ENCODE assay signal across 3 cellular contexts in the genomic region with DNA sequence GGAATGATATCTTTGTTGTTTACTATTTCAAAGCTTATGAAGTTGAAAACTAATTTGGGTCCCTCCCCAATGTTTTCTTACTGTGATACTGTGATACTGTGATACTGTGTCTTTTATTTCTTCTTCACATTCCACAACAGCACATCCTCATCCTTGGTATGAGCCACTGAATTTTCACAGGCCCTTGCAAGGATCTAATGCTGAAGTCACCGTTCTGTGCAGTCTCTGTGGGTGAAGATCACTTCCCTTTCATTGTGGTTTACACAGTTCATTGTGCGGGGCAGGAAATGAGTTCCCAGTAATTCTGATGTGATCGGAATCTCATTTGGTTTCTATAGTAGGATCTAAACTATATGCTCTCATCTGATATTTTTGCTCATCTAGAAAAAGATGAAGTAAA.
A peak's percentile ranks its signal among the peaks of the same experiment; 100 is the strongest.
TF ChIP-seq lines count a peak whose summit lies in the region.

No MANE protein-coding gene starts in this region.

TF ChIP-seq in SK-N-SH, 30 proteins besides CTCF, POLR2A, EP300 and RAD21:
- TF ChIP-seq TEAD4 (IDR thresholded peaks at IDR 0.05; ENCODE audit: borderline replicate concordance, insufficient read depth) (no peak), JUND (IDR thresholded peaks at IDR 0.05) (no peak), GABPA (IDR thresholded peaks at IDR 0.05; ENCODE audit: low read depth) (no peak), FOXM1 (IDR thresholded peaks at IDR 0.05; ENCODE audit: low read depth) (no peak), SMC3 (IDR thresholded peaks at IDR 0.05; ENCODE audit: low read depth, low read length) (no peak), CHD2 (IDR thresholded peaks at IDR 0.05; ENCODE audit: low read length, partially characterized antibody) (no peak), MXI1 (IDR thresholded peaks at IDR 0.05; ENCODE audit: low read depth, low read length) (no peak), NRF1 (IDR thresholded peaks at IDR 0.05; ENCODE audit: low read depth, low read length) (no peak), YY1 (IDR thresholded peaks at IDR 0.05; ENCODE audit: low read depth) (no peak), POLR2AphosphoS5 (IDR thresholded peaks at IDR 0.05; ENCODE audit: low read depth, low read length) (no peak), EZH2phosphoT487 (IDR thresholded peaks at IDR 0.05; ENCODE audit: borderline replicate concordance, low read depth) (no peak), MEF2A (IDR thresholded peaks at IDR 0.05; ENCODE audit: borderline replicate concordance, low read depth) (no peak)
- TF ChIP-seq, protein P1, sequence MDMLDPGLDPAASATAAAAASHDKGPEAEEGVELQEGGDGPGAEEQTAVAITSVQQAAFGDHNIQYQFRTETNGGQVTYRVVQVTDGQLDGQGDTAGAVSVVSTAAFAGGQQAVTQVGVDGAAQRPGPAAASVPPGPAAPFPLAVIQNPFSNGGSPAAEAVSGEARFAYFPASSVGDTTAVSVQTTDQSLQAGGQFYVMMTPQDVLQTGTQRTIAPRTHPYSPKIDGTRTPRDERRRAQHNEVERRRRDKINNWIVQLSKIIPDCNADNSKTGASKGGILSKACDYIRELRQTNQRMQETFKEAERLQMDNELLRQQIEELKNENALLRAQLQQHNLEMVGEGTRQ (IDR thresholded peaks at IDR 0.05; ENCODE audit: borderline replicate concordance, low read depth, low read length) = no peak
- TF ChIP-seq, protein P2, sequence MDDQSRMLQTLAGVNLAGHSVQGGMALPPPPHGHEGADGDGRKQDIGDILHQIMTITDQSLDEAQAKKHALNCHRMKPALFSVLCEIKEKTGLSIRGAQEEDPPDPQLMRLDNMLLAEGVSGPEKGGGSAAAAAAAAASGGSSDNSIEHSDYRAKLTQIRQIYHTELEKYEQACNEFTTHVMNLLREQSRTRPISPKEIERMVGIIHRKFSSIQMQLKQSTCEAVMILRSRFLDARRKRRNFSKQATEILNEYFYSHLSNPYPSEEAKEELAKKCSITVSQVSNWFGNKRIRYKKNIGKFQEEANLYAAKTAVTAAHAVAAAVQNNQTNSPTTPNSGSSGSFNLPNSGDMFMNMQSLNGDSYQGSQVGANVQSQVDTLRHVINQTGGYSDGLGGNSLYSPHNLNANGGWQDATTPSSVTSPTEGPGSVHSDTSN (IDR thresholded peaks at IDR 0.05) = no peak
- TF ChIP-seq, protein P3, sequence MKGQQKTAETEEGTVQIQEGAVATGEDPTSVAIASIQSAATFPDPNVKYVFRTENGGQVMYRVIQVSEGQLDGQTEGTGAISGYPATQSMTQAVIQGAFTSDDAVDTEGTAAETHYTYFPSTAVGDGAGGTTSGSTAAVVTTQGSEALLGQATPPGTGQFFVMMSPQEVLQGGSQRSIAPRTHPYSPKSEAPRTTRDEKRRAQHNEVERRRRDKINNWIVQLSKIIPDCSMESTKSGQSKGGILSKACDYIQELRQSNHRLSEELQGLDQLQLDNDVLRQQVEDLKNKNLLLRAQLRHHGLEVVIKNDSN (IDR thresholded peaks at IDR 0.05; ENCODE audit: borderline replicate concordance, low read depth) = no peak
- TF ChIP-seq, protein P4, sequence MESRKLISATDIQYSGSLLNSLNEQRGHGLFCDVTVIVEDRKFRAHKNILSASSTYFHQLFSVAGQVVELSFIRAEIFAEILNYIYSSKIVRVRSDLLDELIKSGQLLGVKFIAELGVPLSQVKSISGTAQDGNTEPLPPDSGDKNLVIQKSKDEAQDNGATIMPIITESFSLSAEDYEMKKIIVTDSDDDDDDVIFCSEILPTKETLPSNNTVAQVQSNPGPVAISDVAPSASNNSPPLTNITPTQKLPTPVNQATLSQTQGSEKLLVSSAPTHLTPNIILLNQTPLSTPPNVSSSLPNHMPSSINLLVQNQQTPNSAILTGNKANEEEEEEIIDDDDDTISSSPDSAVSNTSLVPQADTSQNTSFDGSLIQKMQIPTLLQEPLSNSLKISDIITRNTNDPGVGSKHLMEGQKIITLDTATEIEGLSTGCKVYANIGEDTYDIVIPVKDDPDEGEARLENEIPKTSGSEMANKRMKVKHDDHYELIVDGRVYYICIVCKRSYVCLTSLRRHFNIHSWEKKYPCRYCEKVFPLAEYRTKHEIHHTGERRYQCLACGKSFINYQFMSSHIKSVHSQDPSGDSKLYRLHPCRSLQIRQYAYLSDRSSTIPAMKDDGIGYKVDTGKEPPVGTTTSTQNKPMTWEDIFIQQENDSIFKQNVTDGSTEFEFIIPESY (IDR thresholded peaks at IDR 0.05; ENCODE audit: borderline replicate concordance, low read depth) = no peak

TF ChIP-seq in SK-N-SH treated with all-trans-retinoic acid at 6 μM for 48 hours, 23 proteins besides CTCF, POLR2A, EP300 and RAD21:
- no peak for TF ChIP-seq ZFP30 (CRISPR knock-in tag; IDR thresholded peaks at IDR 0.05)
- no peak for TF ChIP-seq SNAI2 (CRISPR knock-in tag; IDR thresholded peaks at IDR 0.05)
- TF ChIP-seq BACH2 (CRISPR knock-in tag; IDR thresholded peaks at IDR 0.05; ENCODE audit: borderline replicate concordance) = no peak
- TF ChIP-seq ZC3H10 (CRISPR knock-in tag; IDR thresholded peaks at IDR 0.05) = no peak
- TF ChIP-seq TOX (CRISPR knock-in tag; IDR thresholded peaks at IDR 0.05; ENCODE audit: borderline replicate concordance) = no peak
- TF ChIP-seq, protein P5, sequence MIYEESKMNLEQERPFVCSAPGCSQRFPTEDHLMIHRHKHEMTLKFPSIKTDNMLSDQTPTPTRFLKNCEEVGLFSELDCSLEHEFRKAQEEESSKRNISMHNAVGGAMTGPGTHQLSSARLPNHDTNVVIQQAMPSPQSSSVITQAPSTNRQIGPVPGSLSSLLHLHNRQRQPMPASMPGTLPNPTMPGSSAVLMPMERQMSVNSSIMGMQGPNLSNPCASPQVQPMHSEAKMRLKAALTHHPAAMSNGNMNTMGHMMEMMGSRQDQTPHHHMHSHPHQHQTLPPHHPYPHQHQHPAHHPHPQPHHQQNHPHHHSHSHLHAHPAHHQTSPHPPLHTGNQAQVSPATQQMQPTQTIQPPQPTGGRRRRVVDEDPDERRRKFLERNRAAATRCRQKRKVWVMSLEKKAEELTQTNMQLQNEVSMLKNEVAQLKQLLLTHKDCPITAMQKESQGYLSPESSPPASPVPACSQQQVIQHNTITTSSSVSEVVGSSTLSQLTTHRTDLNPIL (CRISPR knock-in tag; IDR thresholded peaks at IDR 0.05; ENCODE audit: low read depth) = no peak

TF ChIP-seq in endothelial cell of umbilical vein, 7 proteins besides CTCF, POLR2A, EP300 and RAD21:
- TF ChIP-seq EZH2 (IDR thresholded peaks at IDR 0.05; ENCODE audit: borderline replicate concordance, low read depth, low read length, severe bottlenecking) (no peak), GATA2 (IDR thresholded peaks at IDR 0.05; ENCODE audit: insufficient read depth, insufficient read length, low read depth, low read length) (peak; percentile 67), FOS (IDR thresholded peaks at IDR 0.05; ENCODE audit: borderline replicate concordance, insufficient read depth, low read length) (peak; percentile 8)
TF ChIP-seq in endothelial cell of umbilical vein: peak in this region for 2.
